Comparison of ENCODE assay signal across 13 cellular contexts in genomic region chr2:240623531-240624010, GRCh38. TPM values are rescaled to one million over a fixed set of nuclear protein-coding genes. Genes with fewer than 3 reads are reported as not detected.
DNase-seq lines count a peak whose midpoint lies in the region; ATAC-seq and TF ChIP-seq lines count a peak whose summit lies in the region.
"Had no signal": no experiment of that assay in that cellular context is flagged by ENCODE, and none has a peak within 500 bp of the region (broad histone marks: within the 10 kb centered on the region; RNA-seq: fewer than 3 reads in every experiment).

No MANE protein-coding gene starts in this region.

- H3K4me3 ChIP-seq in tibial artery = no peak overlapping the region
- H3K4me3 ChIP-seq: uterus had no signal

- POLR2A ChIA-PET in WTC11 (lab: Charles Lee) = no interaction called here
- POLR2A ChIA-PET in RWPE1 (lab: Yijun Ruan, JAX; ENCODE audit: low non-redundant PET) = no interaction called here

- H3K9me3 ChIP-seq in tibial artery = no peaks in the 10 kb centered on the region
- H3K9me3 ChIP-seq: uterus had no signal

- H3K36me3 Mint-ChIP-seq in WTC11 (peaks cover 6% of the 10 kb centered on the region), immature natural killer cell (peaks cover 0 to 6% (median 0%) of the 10 kb centered on the region in 3 donors)

- H3K27me3 Mint-ChIP-seq in WTC11 (ENCODE audit: low read depth) = no peaks in the 10 kb centered on the region
- peaks cover 2 to 22% (median 12%) of the 10 kb centered on the region in 3 donors for H3K27me3 Mint-ChIP-seq in immature natural killer cell (ENCODE audit: low read depth in 3 of 3)
- H3K27me3 Mint-ChIP-seq: brain had no signal

- H3K27ac Mint-ChIP-seq in WTC11 (no peak overlapping the region), immature natural killer cell (peak overlapping the region; percentile 43 to 90 (median 75))
- H3K27ac Mint-ChIP-seq: brain had no signal

- H3K27ac ChIP-seq in tibial artery (no peak overlapping the region), RWPE1 (no peak overlapping the region)
- H3K27ac ChIP-seq: parathyroid adenoma, uterus had no signal

- no peak for ATAC-seq in WTC11

- H3K4me3 Mint-ChIP-seq in WTC11 (no peak overlapping the region), immature natural killer cell (peak overlapping the region in 3 of 5 donors; percentile 13 to 78 (median 72))
- H3K4me3 Mint-ChIP-seq: brain had no signal

- peaks cover 0 to 3% (median 0%) of the 10 kb centered on the region in 4 donors for H3K4me1 ChIP-seq in tibial artery
- H3K4me1 ChIP-seq: parathyroid adenoma, uterus had no signal

- intact Hi-C loops in tibial artery (cut with DNase I; ENCODE audit: low total_unique reads) = no loop called here

- H3K4me1 Mint-ChIP-seq in WTC11 (no peaks in the 10 kb centered on the region), immature natural killer cell (peaks cover 54 to 65% of the 10 kb centered on the region in 2 donors)
- H3K4me1 Mint-ChIP-seq: brain had no signal

- CTCF ChIA-PET in WTC11 (lab: Charles Lee) (no interaction called here), RWPE1 (lab: Yijun Ruan, JAX) (interaction anchor here (0.6 kb wide), 1 partner anchor 308 kb away, joined by 3 read pairs; no protein-coding TSS in a partner anchor)

- H3K9me3 Mint-ChIP-seq in WTC11 = peaks cover 8% of the 10 kb centered on the region
- H3K9me3 Mint-ChIP-seq in immature natural killer cell = peaks cover 0 to 3% (median 0%) of the 10 kb centered on the region in 6 donors

- peak; percentile 9 for DNase-seq in activated naive CD4-positive, alpha-beta T cell treated with anti-CD3 and anti-CD28 coated beads, Interleukin-2, amount 50 U/mL, for 16 hours
- DNase-seq in activated naive CD4-positive, alpha-beta T cell (lab: John Stamatoyannopoulos, UW) = no peak
- peak; percentile 10 for DNase-seq in WTC11 (ENCODE audit: low spot score)
- no peak for DNase-seq in immature natural killer cell
- peak; percentile 18 to 61 for DNase-seq in tibial artery
- no peak for DNase-seq in RWPE1 (ENCODE audit: low spot score)
- DNase-seq in NCI-H748 treated with DMSO at 0.1 percent for 48 hours (lab: John Stamatoyannopoulos, UW) = no peak
- DNase-seq in HUDEP-2 (lab: John Stamatoyannopoulos, UW; ENCODE audit: unreplicated experiment in 76 of 76) = no peak
- DNase-seq: uterus had no signal

- peaks cover 0 to 3% of the 10 kb centered on the region in 2 donors for H3K27me3 ChIP-seq in tibial artery
- H3K27me3 ChIP-seq: uterus had no signal

- H3K36me3 ChIP-seq in tibial artery = peaks cover 0 to 16% (median 0%) of the 10 kb centered on the region in 3 donors
- H3K36me3 ChIP-seq: uterus had no signal

- TF ChIP-seq CTCF in WTC11 (IDR thresholded peaks at IDR 0.05) (no peak), tibial artery (IDR thresholded peaks at IDR 0.05) (no peak), RWPE1 (conservative IDR thresholded peaks at IDR 0.05; ENCODE audit: low read depth) (no peak)

TF ChIP-seq in WTC11, 78 proteins besides CTCF, POLR2A, EP300 and RAD21 (continues in another document):
- no peak for TF ChIP-seq ZNF423 (CRISPR knock-in tag; IDR thresholded peaks at IDR 0.05)
- TF ChIP-seq ERG (CRISPR knock-in tag; IDR thresholded peaks at IDR 0.05) = no peak
- no peak for TF ChIP-seq ELF4 (CRISPR knock-in tag; IDR thresholded peaks at IDR 0.05; ENCODE audit: low read depth)
- TF ChIP-seq ZNF396 (CRISPR knock-in tag; IDR thresholded peaks at IDR 0.05; ENCODE audit: borderline replicate concordance) = no peak
- TF ChIP-seq, protein P1, sequence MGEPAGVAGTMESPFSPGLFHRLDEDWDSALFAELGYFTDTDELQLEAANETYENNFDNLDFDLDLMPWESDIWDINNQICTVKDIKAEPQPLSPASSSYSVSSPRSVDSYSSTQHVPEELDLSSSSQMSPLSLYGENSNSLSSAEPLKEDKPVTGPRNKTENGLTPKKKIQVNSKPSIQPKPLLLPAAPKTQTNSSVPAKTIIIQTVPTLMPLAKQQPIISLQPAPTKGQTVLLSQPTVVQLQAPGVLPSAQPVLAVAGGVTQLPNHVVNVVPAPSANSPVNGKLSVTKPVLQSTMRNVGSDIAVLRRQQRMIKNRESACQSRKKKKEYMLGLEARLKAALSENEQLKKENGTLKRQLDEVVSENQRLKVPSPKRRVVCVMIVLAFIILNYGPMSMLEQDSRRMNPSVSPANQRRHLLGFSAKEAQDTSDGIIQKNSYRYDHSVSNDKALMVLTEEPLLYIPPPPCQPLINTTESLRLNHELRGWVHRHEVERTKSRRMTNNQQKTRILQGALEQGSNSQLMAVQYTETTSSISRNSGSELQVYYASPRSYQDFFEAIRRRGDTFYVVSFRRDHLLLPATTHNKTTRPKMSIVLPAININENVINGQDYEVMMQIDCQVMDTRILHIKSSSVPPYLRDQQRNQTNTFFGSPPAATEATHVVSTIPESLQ (CRISPR knock-in tag; IDR thresholded peaks at IDR 0.05) = no peak
- TF ChIP-seq ZNF532 (CRISPR knock-in tag; IDR thresholded peaks at IDR 0.05; ENCODE audit: borderline replicate concordance) = no peak
- no peak for TF ChIP-seq SP1 (CRISPR knock-in tag; conservative IDR thresholded peaks at IDR 0.05)
- TF ChIP-seq EMX1 (CRISPR knock-in tag; IDR thresholded peaks at IDR 0.05) = no peak
- no peak for TF ChIP-seq MYBL2 (CRISPR knock-in tag; IDR thresholded peaks at IDR 0.05)
- TF ChIP-seq, protein P2, sequence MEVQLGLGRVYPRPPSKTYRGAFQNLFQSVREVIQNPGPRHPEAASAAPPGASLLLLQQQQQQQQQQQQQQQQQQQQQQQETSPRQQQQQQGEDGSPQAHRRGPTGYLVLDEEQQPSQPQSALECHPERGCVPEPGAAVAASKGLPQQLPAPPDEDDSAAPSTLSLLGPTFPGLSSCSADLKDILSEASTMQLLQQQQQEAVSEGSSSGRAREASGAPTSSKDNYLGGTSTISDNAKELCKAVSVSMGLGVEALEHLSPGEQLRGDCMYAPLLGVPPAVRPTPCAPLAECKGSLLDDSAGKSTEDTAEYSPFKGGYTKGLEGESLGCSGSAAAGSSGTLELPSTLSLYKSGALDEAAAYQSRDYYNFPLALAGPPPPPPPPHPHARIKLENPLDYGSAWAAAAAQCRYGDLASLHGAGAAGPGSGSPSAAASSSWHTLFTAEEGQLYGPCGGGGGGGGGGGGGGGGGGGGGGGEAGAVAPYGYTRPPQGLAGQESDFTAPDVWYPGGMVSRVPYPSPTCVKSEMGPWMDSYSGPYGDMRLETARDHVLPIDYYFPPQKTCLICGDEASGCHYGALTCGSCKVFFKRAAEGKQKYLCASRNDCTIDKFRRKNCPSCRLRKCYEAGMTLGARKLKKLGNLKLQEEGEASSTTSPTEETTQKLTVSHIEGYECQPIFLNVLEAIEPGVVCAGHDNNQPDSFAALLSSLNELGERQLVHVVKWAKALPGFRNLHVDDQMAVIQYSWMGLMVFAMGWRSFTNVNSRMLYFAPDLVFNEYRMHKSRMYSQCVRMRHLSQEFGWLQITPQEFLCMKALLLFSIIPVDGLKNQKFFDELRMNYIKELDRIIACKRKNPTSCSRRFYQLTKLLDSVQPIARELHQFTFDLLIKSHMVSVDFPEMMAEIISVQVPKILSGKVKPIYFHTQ (CRISPR knock-in tag; IDR thresholded peaks at IDR 0.05) = no peak
- TF ChIP-seq MXD4 (CRISPR knock-in tag; IDR thresholded peaks at IDR 0.05; ENCODE audit: borderline replicate concordance) = no peak
- no peak for TF ChIP-seq ZNF416 (CRISPR knock-in tag; IDR thresholded peaks at IDR 0.05)

RNA-seq across cellular contexts. Expression of gene GPR35, which starts 1.7 kb away (rescaled TPM):
- 0.22 to 0.60 TPM (median 0.46 TPM) in 3 replicates for total RNA-seq in WTC11 (2021)
- polyA plus RNA-seq in immature natural killer cell = 1 to 10 TPM in 1 of 3 donors, under 1 TPM in 1, not detected in 1; 0.89 to 1.6 TPM

RNA-seq across cellular contexts. Expression of gene CAPN10, which starts 37.0 kb away (rescaled TPM):
- total RNA-seq in WTC11 (2021) = 51.4 to 61.3 TPM (median 54.6 TPM) in 3 replicates
- polyA plus RNA-seq in immature natural killer cell = 10 to 100 TPM in 2 of 3 donors, 1 to 10 TPM in 1; 9.7 to 22.5 (median 11.6) TPM

RNA-seq across cellular contexts. Expression of gene RNPEPL1, which starts 55.3 kb away (rescaled TPM):
- total RNA-seq in WTC11 (2021) = 18.8 to 20.5 TPM (median 19.4 TPM) in 3 replicates
- polyA plus RNA-seq in immature natural killer cell = 10 to 100 TPM; 46.5 to 51.4 (median 49.9) TPM

RNA-seq across cellular contexts. Expression of gene AQP12B, which starts 59.1 kb away (rescaled TPM):
- not detected in 3 replicates for total RNA-seq in WTC11 (2021)
- not detected for polyA plus RNA-seq in immature natural killer cell
- total RNA-seq: RPMI7951, uterus had no signal
- polyA plus RNA-seq: BJ had no signal

Comparison
In these comparisons a context has a peak if more than half of its experiments do, and no peak if none do; other contexts are left out.
1. DNase-seq: peak in activated naive CD4-positive, alpha-beta T cell treated with anti-CD3 and anti-CD28 coated beads, Interleukin-2, amount 50 U/mL, for 16 hours (single experiment), WTC11 (single experiment) and tibial artery (2 of 2); none in activated naive CD4-positive, alpha-beta T cell (0 of 4), immature natural killer cell (0 of 3), RWPE1 (single experiment), NCI-H748 treated with DMSO at 0.1 percent for 48 hours (single experiment) and HUDEP-2 (0 of 76).